Comparison of ENCODE assay signal across 28 cellular contexts in the genomic region with DNA sequence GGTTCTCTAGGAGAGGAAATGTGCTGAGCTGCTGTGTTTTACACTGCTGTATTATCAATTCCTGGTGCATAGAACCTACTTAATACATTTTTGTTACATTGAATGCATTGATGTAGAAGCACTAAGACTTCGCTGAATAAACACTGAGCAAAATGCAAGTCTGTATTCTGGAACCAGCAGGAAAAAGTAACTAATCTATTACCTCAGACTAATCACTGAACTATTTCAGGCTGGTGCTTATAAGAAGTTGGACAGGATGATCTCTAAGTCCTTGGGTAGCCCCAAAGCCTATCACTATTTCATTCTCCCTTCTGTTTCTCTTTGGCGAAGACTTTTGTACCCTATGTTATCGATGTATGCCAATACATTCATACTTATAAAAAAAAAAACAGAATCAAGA.
"Had no signal": no experiment of that assay in that cellular context is flagged by ENCODE, and none has a peak within 500 bp of the region (broad histone marks: within the 10 kb centered on the region; RNA-seq: fewer than 3 reads in every experiment).

No MANE protein-coding gene starts in this region.

- H3K9me3 ChIP-seq: esophagus squamous epithelium, left lung, right atrium auricular region, suprapubic skin, transverse colon, upper lobe of right lung, uterus had no signal

- ATAC-seq: naive thymus-derived CD4-positive, alpha-beta T cell; sciatic nerve; stimulated activated naive CD8-positive, alpha-beta T cell treated with anti-CD3 and anti-CD28 coated beads, Interleukin-15, amount 100 ng/mL, for 72 hours; upper lobe of right lung had no signal

- H3K36me3 ChIP-seq: esophagus squamous epithelium, left lung, neural progenitor cell, right atrium auricular region, suprapubic skin, transverse colon, upper lobe of right lung, uterus had no signal

- H3K4me3 ChIP-seq: coronary artery, esophagus squamous epithelium, left lung, neural progenitor cell, right atrium auricular region, smooth muscle cell, suprapubic skin, transverse colon, upper lobe of right lung, uterus had no signal

- H3K27me3 ChIP-seq: esophagus squamous epithelium, left lung, neural progenitor cell, right atrium auricular region, suprapubic skin, transverse colon, upper lobe of right lung, uterus had no signal

- DNase-seq: dermis blood vessel endothelial cell; effector memory CD4-positive, alpha-beta T cell; erythroblast; esophagus squamous epithelium; foreskin melanocyte; head of caudate nucleus; kidney; left cardiac atrium; left lung; mesendoderm; midbrain; naive thymus-derived CD4-positive, alpha-beta T cell; stimulated activated CD4-positive, alpha-beta T cell treated with anti-CD3 and anti-CD28 coated beads, Interleukin-12 subunit alpha, Interleukin-12 subunit beta, amount 100 ng/mL, for 4 hours; stimulated activated CD4-positive, alpha-beta T cell treated with anti-CD3 and anti-CD28 coated beads, Interleukin-1b, Interleukin-23, amount 100 ng/mL, for 48 hours; stimulated activated CD4-positive, alpha-beta T cell treated with anti-CD3 and anti-CD28 coated beads, Interleukin-4, amount 100 ng/mL, for 1 hour; stimulated activated CD8-positive, alpha-beta memory T cell treated with anti-CD3 and anti-CD28 coated beads, Interleukin-4, amount 100 ng/mL, for 48 hours; stimulated activated naive CD4-positive, alpha-beta T cell; stimulated activated naive CD8-positive, alpha-beta T cell treated with anti-CD3 and anti-CD28 coated beads, Interleukin-15, amount 100 ng/mL, for 72 hours; transverse colon; upper lobe of right lung; uterus had no signal

- H3K4me1 ChIP-seq: esophagus squamous epithelium, parathyroid adenoma, suprapubic skin, upper lobe of right lung, uterus had no signal

- H3K27ac ChIP-seq: coronary artery, esophagus squamous epithelium, left lung, neural progenitor cell, parathyroid adenoma, right atrium auricular region, suprapubic skin, transverse colon, upper lobe of right lung, uterus had no signal
